21 cellular contexts compared by ENCODE assay signal in the genomic region with DNA sequence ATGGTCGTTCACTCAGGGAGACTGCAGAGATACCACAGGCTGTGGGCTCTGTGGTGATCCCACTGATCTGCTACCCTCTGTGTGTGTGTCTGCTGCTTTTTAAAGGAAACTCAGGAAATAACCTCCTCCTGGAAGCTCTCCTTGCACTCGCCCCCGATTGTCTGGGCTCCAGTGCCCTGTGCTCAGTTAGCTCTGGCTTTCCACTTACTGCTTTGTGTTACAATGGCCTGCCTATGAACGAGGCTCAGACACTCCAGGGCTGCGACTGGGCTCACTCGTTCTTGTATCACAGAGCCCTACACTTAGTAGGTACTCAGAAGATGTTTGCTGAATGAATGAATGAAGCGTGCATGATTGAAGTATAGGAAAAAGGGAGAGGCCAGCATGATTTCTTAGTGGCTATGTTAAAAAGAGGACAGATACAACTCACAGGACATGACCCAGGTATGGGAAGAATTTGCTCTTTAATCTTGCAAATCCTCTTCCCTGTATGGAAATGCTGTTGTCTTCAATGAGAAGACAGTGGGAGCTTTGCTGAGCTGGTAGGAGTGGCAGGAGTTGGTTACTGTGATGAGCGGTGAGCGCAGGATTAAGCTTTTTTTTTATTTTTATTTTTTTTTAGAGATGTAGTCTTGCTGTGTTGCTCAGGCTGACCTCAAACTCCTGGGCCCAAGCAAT.
"Had no signal": no experiment of that assay in that cellular context is flagged by ENCODE, and none has a peak within 500 bp of the region (broad histone marks: within the 10 kb centered on the region; RNA-seq: fewer than 3 reads in every experiment).

No MANE protein-coding gene starts in this region.

- H3K27ac ChIP-seq: coronary artery, epithelial cell of prostate, spleen, upper lobe of left lung had no signal

- H3K9me3 ChIP-seq: mucosa of descending colon, spleen, upper lobe of left lung had no signal

- H3K4me3 ChIP-seq: coronary artery, mucosa of descending colon, spleen, upper lobe of left lung had no signal

- H3K4me1 ChIP-seq: spleen, upper lobe of left lung had no signal

- H3K4me3 Mint-ChIP-seq: activated B cell treated with CpG ODN at 0.5 μM for 24 hours; activated CD4-positive, alpha-beta T cell treated with anti-CD3 and anti-CD28 coated beads for 36 hours; activated naive CD8-positive, alpha-beta T cell treated with anti-CD3 and anti-CD28 coated beads for 36 hours; activated T-cell treated with anti-CD3 and anti-CD28 coated beads, Interleukin-2, amount 50 U/mL, for 4 hours; neural crest cell; T-cell had no signal

- H3K36me3 ChIP-seq: upper lobe of left lung had no signal

- H3K27me3 ChIP-seq: spleen, upper lobe of left lung had no signal

- DNase-seq: activated B cell treated with CpG ODN at 0.5 μM for 24 hours; activated CD4-positive, alpha-beta T cell treated with anti-CD3 and anti-CD28 coated beads for 36 hours; activated CD4-positive, alpha-beta T cell treated with anti-CD3 and anti-CD28 coated beads, Interleukin-2, amount 50 U/mL, for 4 hours; activated CD8-positive, alpha-beta memory T cell treated with anti-CD3 and anti-CD28 coated beads, Interleukin-2, amount 50 U/mL, for 48 hours; activated naive CD4-positive, alpha-beta T cell; activated naive CD8-positive, alpha-beta T cell treated with anti-CD3 and anti-CD28 coated beads for 36 hours; activated T-cell treated with anti-CD3 and anti-CD28 coated beads, Interleukin-2, amount 50 U/mL, for 4 hours; amygdala; cerebellar nuclear complex; kidney glomerular epithelial cell; mucosa of descending colon; retina; spleen; stimulated activated CD4-positive, alpha-beta T cell treated with anti-CD3 and anti-CD28 coated beads, Interleukin-4, amount 100 ng/mL, for 1 hour; stimulated activated naive CD8-positive, alpha-beta T cell treated with anti-CD3 and anti-CD28 coated beads, Interleukin-15, Interleukin-2, amounts not matched to agents 100 U/mL and 50 U/mL, for 24 hours; T-cell; upper lobe of left lung had no signal

- ATAC-seq: activated CD4-positive, alpha-beta T cell treated with anti-CD3 and anti-CD28 coated beads for 36 hours; activated T-cell treated with anti-CD3 and anti-CD28 coated beads, Interleukin-2, amount 50 U/mL, for 4 hours; mucosa of descending colon; stimulated activated naive CD8-positive, alpha-beta T cell treated with anti-CD3 and anti-CD28 coated beads, Interleukin-15, Interleukin-2, amounts not matched to agents 100 U/mL and 50 U/mL, for 24 hours; T-cell had no signal

- H3K27ac Mint-ChIP-seq: activated B cell treated with CpG ODN at 0.5 μM for 24 hours; activated CD4-positive, alpha-beta T cell treated with anti-CD3 and anti-CD28 coated beads for 36 hours; activated naive CD8-positive, alpha-beta T cell treated with anti-CD3 and anti-CD28 coated beads for 36 hours; activated T-helper 2 cell treated with anti-CD3 and anti-CD28 coated beads, Interferon-gamma antibody, Interleukin-2, Interleukin-4, amounts not matched to agents 10 μg/mL and 5 μg/mL and 100 μg/mL, durations not matched to agents 14 hours and 24 hours and 36 hours; T-cell had no signal

- H3K9me3 Mint-ChIP-seq: activated B cell treated with CpG ODN at 0.5 μM for 24 hours; activated naive CD8-positive, alpha-beta T cell treated with anti-CD3 and anti-CD28 coated beads for 36 hours; activated T-cell treated with anti-CD3 and anti-CD28 coated beads, Interleukin-2, amount 50 U/mL, for 4 hours; activated T-helper 2 cell treated with anti-CD3 and anti-CD28 coated beads, Interferon-gamma antibody, Interleukin-2, Interleukin-4, amounts not matched to agents 10 μg/mL and 5 μg/mL and 100 μg/mL, durations not matched to agents 14 hours and 24 hours and 36 hours; neural crest cell; T-cell had no signal

- H3K27me3 Mint-ChIP-seq: activated B cell treated with CpG ODN at 0.5 μM for 24 hours; activated CD4-positive, alpha-beta T cell treated with anti-CD3 and anti-CD28 coated beads for 36 hours; activated naive CD8-positive, alpha-beta T cell treated with anti-CD3 and anti-CD28 coated beads for 36 hours; T-cell had no signal
